Comparison of ENCODE assay signal across 1 cellular context in genomic region chr6:167671977-167672687, GRCh38.
A peak's percentile ranks its signal among the peaks of the same experiment; 100 is the strongest.
TF ChIP-seq lines count a peak whose summit lies in the region.

No MANE protein-coding gene starts in this region.

TF ChIP-seq in HepG2, 621 proteins besides CTCF, POLR2A, EP300 and RAD21 (continued from another document and continues in another):
- TF ChIP-seq ZNF142 (CRISPR knock-in tag; IDR thresholded peaks at IDR 0.05): no peak
- no peak for TF ChIP-seq ZNF430 (CRISPR knock-in tag; IDR thresholded peaks at IDR 0.05)
- no peak for TF ChIP-seq SRSF9 (IDR thresholded peaks at IDR 0.05; ENCODE audit: borderline replicate concordance, insufficient read depth, low read depth, low read length, poor library complexity, severe bottlenecking)
- TF ChIP-seq FOXO4 (CRISPR knock-in tag; conservative IDR thresholded peaks at IDR 0.05): no peak
- TF ChIP-seq ZNF260 (CRISPR knock-in tag; IDR thresholded peaks at IDR 0.05; ENCODE audit: borderline replicate concordance, low read depth): 0 out of 2 replicates have a peak, but pooled peaks have one; percentile 62
- peak; percentile 94; the same call in 1 of the 2 replicates for TF ChIP-seq ZNF567 (CRISPR knock-in tag; IDR thresholded peaks at IDR 0.05; ENCODE audit: borderline replicate concordance)
- peak; percentile 67; the same call in 1 of the 2 replicates for TF ChIP-seq HOXA7 (CRISPR knock-in tag; IDR thresholded peaks at IDR 0.05)
- peak; percentile 99 for TF ChIP-seq ZBTB38 (CRISPR knock-in tag; IDR thresholded peaks at IDR 0.05)
- no peak for TF ChIP-seq ZNF275 (CRISPR knock-in tag; IDR thresholded peaks at IDR 0.05; ENCODE audit: borderline replicate concordance)
- TF ChIP-seq ZFX (CRISPR knock-in tag; IDR thresholded peaks at IDR 0.05; ENCODE audit: low read depth): no peak; the same call in 1 of the 2 replicates
- TF ChIP-seq HNRNPL (IDR thresholded peaks at IDR 0.05; ENCODE audit: low read depth, low read length): peak; percentile 97
- no peak for TF ChIP-seq ZMAT5 (CRISPR knock-in tag; IDR thresholded peaks at IDR 0.05; ENCODE audit: borderline replicate concordance, low read depth)
- no peak for TF ChIP-seq DMTF1 (CRISPR knock-in tag; IDR thresholded peaks at IDR 0.05)
- TF ChIP-seq ZNF773 (CRISPR knock-in tag; IDR thresholded peaks at IDR 0.05; ENCODE audit: borderline replicate concordance): no peak
- TF ChIP-seq ZNF83 (CRISPR knock-in tag; IDR thresholded peaks at IDR 0.05; ENCODE audit: borderline replicate concordance): peak; percentile 41; the same call in 1 of the 2 replicates
- TF ChIP-seq MTA1 (CRISPR knock-in tag; IDR thresholded peaks at IDR 0.05; ENCODE audit: borderline replicate concordance): peak; percentile 52; the same call in 1 of the 2 replicates
- no peak for TF ChIP-seq ZSCAN30 (CRISPR knock-in tag; IDR thresholded peaks at IDR 0.05)
- no peak for TF ChIP-seq ZNF503 (CRISPR knock-in tag; IDR thresholded peaks at IDR 0.05)
- TF ChIP-seq ZBTB26 (CRISPR knock-in tag; IDR thresholded peaks at IDR 0.05; ENCODE audit: borderline replicate concordance): no peak
- TF ChIP-seq ATF6 (CRISPR knock-in tag; conservative IDR thresholded peaks at IDR 0.05): no peak
- no peak for TF ChIP-seq ZNF383 (CRISPR knock-in tag; IDR thresholded peaks at IDR 0.05; ENCODE audit: borderline replicate concordance)
- TF ChIP-seq ISX (CRISPR knock-in tag; conservative IDR thresholded peaks at IDR 0.05): no peak
- TF ChIP-seq ZBTB2 (CRISPR knock-in tag; IDR thresholded peaks at IDR 0.05; ENCODE audit: low read depth): no peak
- TF ChIP-seq ZMYM4 (CRISPR knock-in tag; IDR thresholded peaks at IDR 0.05): peak; percentile 79; the same call in 1 of the 2 replicates
- no peak for TF ChIP-seq ZNF335 (CRISPR knock-in tag; IDR thresholded peaks at IDR 0.05)
- no peak for TF ChIP-seq KDM5A (IDR thresholded peaks at IDR 0.05; ENCODE audit: borderline replicate concordance, low read length)
- no peak for TF ChIP-seq TOE1 (CRISPR knock-in tag; IDR thresholded peaks at IDR 0.05)
- TF ChIP-seq ZNF451 (CRISPR knock-in tag; IDR thresholded peaks at IDR 0.05): peak; percentile 64; the same call in 1 of the 2 replicates
- no peak for TF ChIP-seq ZNF781 (CRISPR knock-in tag; IDR thresholded peaks at IDR 0.05; ENCODE audit: borderline replicate concordance, not compliant biosample characterization)
- TF ChIP-seq JUND (CRISPR knock-in tag; IDR thresholded peaks at IDR 0.05): peak; percentile 42; the same call in 1 of the 2 replicates
- TF ChIP-seq CREBL2 (CRISPR knock-in tag; IDR thresholded peaks at IDR 0.05; ENCODE audit: borderline replicate concordance): 0 out of 2 replicates have a peak, but pooled peaks have one; percentile 1
- no peak for TF ChIP-seq RFX3 (CRISPR knock-in tag; IDR thresholded peaks at IDR 0.05)
- TF ChIP-seq ZNF101 (CRISPR knock-in tag; IDR thresholded peaks at IDR 0.05; ENCODE audit: borderline replicate concordance, low read depth): no peak
- no peak; the same call in 1 of the 2 replicates for TF ChIP-seq LBX2 (CRISPR knock-in tag; IDR thresholded peaks at IDR 0.05; ENCODE audit: borderline replicate concordance)
- no peak for TF ChIP-seq PREB (CRISPR knock-in tag; IDR thresholded peaks at IDR 0.05)
- TF ChIP-seq ZBTB25 (CRISPR knock-in tag; IDR thresholded peaks at IDR 0.05): no peak
